ENCODE assay signal across 1 cellular context in genomic region chr16:58733671-58734458, GRCh38.
TF ChIP-seq lines count a peak whose summit lies in the region.

TSS of gene GOT2 (minus strand) at chr16:58734316. CDS start at chr16:58734228, 88 bp downstream.

TF ChIP-seq in HEK293, 187 proteins besides CTCF, POLR2A, EP300 and RAD21 (continued from another document and continues in another):
- no peak for TF ChIP-seq ZBTB49 (tag by site-specific recombination; IDR thresholded peaks at IDR 0.05; ENCODE audit: low read depth)
- TF ChIP-seq, protein P1, sequence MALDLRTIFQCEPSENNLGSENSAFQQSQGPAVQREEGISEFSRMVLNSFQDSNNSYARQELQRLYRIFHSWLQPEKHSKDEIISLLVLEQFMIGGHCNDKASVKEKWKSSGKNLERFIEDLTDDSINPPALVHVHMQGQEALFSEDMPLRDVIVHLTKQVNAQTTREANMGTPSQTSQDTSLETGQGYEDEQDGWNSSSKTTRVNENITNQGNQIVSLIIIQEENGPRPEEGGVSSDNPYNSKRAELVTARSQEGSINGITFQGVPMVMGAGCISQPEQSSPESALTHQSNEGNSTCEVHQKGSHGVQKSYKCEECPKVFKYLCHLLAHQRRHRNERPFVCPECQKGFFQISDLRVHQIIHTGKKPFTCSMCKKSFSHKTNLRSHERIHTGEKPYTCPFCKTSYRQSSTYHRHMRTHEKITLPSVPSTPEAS (tag by site-specific recombination; IDR thresholded peaks at IDR 0.05) = 0 out of 2 replicates have a peak, but pooled peaks have one; percentile 61
- TF ChIP-seq ZNF140 (tag by site-specific recombination; IDR thresholded peaks at IDR 0.05) = no peak
- no peak; the same call in 1 of the 2 replicates for TF ChIP-seq ZNF2 (tag by site-specific recombination; IDR thresholded peaks at IDR 0.05)
- TF ChIP-seq ZNF37A (tag by site-specific recombination; IDR thresholded peaks at IDR 0.05) = no peak
- peak; percentile 36; the same call in 1 of the 2 replicates for TF ChIP-seq PRDM1 (tag by site-specific recombination; IDR thresholded peaks at IDR 0.05)
- 0 out of 2 replicates have a peak, but pooled peaks have one; percentile 38 for TF ChIP-seq HOXA7 (CRISPR knock-in tag; IDR thresholded peaks at IDR 0.05; ENCODE audit: borderline replicate concordance)
- TF ChIP-seq ZNF837 (tag by site-specific recombination; IDR thresholded peaks at IDR 0.05) = no peak
- TF ChIP-seq ZNF660 (tag by site-specific recombination; IDR thresholded peaks at IDR 0.05) = peak; percentile 94
- peak; percentile 89 for TF ChIP-seq ZNF24 (tag by site-specific recombination; IDR thresholded peaks at IDR 0.05)
- TF ChIP-seq ZNF664 (tag by site-specific recombination; IDR thresholded peaks at IDR 0.05) = no peak
- peak; percentile 10; the same call in 1 of the 2 replicates for TF ChIP-seq OVOL3 (tag by site-specific recombination; IDR thresholded peaks at IDR 0.05)
- TF ChIP-seq ZNF624 (tag by site-specific recombination; IDR thresholded peaks at IDR 0.05) = no peak
- TF ChIP-seq ZNF677 (tag by site-specific recombination; IDR thresholded peaks at IDR 0.05) = no peak
- TF ChIP-seq, protein P2, sequence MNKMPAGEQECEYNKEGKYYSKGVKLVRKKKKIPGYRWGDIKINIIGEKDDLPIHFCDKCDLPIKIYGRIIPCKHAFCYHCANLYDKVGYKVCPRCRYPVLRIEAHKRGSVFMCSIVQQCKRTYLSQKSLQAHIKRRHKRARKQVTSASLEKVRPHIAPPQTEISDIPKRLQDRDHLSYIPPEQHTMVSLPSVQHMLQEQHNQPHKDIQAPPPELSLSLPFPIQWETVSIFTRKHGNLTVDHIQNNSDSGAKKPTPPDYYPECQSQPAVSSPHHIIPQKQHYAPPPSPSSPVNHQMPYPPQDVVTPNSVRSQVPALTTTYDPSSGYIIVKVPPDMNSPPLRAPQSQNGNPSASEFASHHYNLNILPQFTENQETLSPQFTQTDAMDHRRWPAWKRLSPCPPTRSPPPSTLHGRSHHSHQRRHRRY (tag by site-specific recombination; IDR thresholded peaks at IDR 0.05) = 0 out of 2 replicates have a peak, but pooled peaks have one; percentile 25
- TF ChIP-seq ZFP3 (tag by site-specific recombination; IDR thresholded peaks at IDR 0.05; ENCODE audit: low read depth) = no peak
- no peak for TF ChIP-seq ZNF621 (tag by site-specific recombination; IDR thresholded peaks at IDR 0.05)
- TF ChIP-seq, protein P3, sequence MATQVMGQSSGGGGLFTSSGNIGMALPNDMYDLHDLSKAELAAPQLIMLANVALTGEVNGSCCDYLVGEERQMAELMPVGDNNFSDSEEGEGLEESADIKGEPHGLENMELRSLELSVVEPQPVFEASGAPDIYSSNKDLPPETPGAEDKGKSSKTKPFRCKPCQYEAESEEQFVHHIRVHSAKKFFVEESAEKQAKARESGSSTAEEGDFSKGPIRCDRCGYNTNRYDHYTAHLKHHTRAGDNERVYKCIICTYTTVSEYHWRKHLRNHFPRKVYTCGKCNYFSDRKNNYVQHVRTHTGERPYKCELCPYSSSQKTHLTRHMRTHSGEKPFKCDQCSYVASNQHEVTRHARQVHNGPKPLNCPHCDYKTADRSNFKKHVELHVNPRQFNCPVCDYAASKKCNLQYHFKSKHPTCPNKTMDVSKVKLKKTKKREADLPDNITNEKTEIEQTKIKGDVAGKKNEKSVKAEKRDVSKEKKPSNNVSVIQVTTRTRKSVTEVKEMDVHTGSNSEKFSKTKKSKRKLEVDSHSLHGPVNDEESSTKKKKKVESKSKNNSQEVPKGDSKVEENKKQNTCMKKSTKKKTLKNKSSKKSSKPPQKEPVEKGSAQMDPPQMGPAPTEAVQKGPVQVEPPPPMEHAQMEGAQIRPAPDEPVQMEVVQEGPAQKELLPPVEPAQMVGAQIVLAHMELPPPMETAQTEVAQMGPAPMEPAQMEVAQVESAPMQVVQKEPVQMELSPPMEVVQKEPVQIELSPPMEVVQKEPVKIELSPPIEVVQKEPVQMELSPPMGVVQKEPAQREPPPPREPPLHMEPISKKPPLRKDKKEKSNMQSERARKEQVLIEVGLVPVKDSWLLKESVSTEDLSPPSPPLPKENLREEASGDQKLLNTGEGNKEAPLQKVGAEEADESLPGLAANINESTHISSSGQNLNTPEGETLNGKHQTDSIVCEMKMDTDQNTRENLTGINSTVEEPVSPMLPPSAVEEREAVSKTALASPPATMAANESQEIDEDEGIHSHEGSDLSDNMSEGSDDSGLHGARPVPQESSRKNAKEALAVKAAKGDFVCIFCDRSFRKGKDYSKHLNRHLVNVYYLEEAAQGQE (tag by site-specific recombination; IDR thresholded peaks at IDR 0.05) = no peak
- TF ChIP-seq MYNN (tag by site-specific recombination; IDR thresholded peaks at IDR 0.05; ENCODE audit: borderline replicate concordance) = no peak
- TF ChIP-seq ZBTB48 (tag by site-specific recombination; IDR thresholded peaks at IDR 0.05) = peak; percentile 94
- peak; percentile 90 for TF ChIP-seq ZXDB (tag by site-specific recombination; IDR thresholded peaks at IDR 0.05)
- no peak for TF ChIP-seq GFI1B (tag by site-specific recombination; IDR thresholded peaks at IDR 0.05)
- peak; percentile 59; the same call in 1 of the 2 replicates for TF ChIP-seq ZNF768 (tag by site-specific recombination; IDR thresholded peaks at IDR 0.05)
- TF ChIP-seq, protein P4, sequence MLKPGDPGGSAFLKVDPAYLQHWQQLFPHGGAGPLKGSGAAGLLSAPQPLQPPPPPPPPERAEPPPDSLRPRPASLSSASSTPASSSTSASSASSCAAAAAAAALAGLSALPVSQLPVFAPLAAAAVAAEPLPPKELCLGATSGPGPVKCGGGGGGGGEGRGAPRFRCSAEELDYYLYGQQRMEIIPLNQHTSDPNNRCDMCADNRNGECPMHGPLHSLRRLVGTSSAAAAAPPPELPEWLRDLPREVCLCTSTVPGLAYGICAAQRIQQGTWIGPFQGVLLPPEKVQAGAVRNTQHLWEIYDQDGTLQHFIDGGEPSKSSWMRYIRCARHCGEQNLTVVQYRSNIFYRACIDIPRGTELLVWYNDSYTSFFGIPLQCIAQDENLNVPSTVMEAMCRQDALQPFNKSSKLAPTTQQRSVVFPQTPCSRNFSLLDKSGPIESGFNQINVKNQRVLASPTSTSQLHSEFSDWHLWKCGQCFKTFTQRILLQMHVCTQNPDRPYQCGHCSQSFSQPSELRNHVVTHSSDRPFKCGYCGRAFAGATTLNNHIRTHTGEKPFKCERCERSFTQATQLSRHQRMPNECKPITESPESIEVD (tag by site-specific recombination; IDR thresholded peaks at IDR 0.05) = no peak
- no peak for TF ChIP-seq ZNF112 (tag by site-specific recombination; IDR thresholded peaks at IDR 0.05)
- TF ChIP-seq ZNF280C (tag by site-specific recombination; IDR thresholded peaks at IDR 0.05) = no peak
- peak; percentile 59 for TF ChIP-seq ZIC2 (tag by site-specific recombination; IDR thresholded peaks at IDR 0.05)
- TF ChIP-seq ZNF510 (tag by site-specific recombination; IDR thresholded peaks at IDR 0.05; ENCODE audit: insufficient replicate concordance) = no peak
- peak; percentile 20; the same call in 1 of the 2 replicates for TF ChIP-seq SP2 (tag by site-specific recombination; IDR thresholded peaks at IDR 0.05)
- TF ChIP-seq MEIS1 (CRISPR knock-in tag; IDR thresholded peaks at IDR 0.05; ENCODE audit: borderline replicate concordance) = no peak
- no peak for TF ChIP-seq ZNF433 (tag by site-specific recombination; IDR thresholded peaks at IDR 0.05; ENCODE audit: low read depth)
- TF ChIP-seq ZNF843 (tag by site-specific recombination; IDR thresholded peaks at IDR 0.05) = peak; percentile 75
- no peak for TF ChIP-seq SCRT2 (tag by site-specific recombination; IDR thresholded peaks at IDR 0.05)
- TF ChIP-seq ZNF292 (tag by site-specific recombination; IDR thresholded peaks at IDR 0.05; ENCODE audit: borderline replicate concordance, low read depth) = no peak
- TF ChIP-seq EGR2 (tag by site-specific recombination; IDR thresholded peaks at IDR 0.05; ENCODE audit: low read depth) = peak; percentile 83
- no peak for TF ChIP-seq ZNF175 (tag by site-specific recombination; IDR thresholded peaks at IDR 0.05)
- no peak for TF ChIP-seq ZNF18 (tag by site-specific recombination; IDR thresholded peaks at IDR 0.05)
- no peak; the same call in 1 of the 2 replicates for TF ChIP-seq PBX3 (CRISPR knock-in tag; IDR thresholded peaks at IDR 0.05)
- peak; percentile 65 for TF ChIP-seq ZFHX2 (tag by site-specific recombination; conservative IDR thresholded peaks at IDR 0.05)
- TF ChIP-seq ZNF174 (tag by site-specific recombination; IDR thresholded peaks at IDR 0.05) = no peak
- TF ChIP-seq, protein P5, sequence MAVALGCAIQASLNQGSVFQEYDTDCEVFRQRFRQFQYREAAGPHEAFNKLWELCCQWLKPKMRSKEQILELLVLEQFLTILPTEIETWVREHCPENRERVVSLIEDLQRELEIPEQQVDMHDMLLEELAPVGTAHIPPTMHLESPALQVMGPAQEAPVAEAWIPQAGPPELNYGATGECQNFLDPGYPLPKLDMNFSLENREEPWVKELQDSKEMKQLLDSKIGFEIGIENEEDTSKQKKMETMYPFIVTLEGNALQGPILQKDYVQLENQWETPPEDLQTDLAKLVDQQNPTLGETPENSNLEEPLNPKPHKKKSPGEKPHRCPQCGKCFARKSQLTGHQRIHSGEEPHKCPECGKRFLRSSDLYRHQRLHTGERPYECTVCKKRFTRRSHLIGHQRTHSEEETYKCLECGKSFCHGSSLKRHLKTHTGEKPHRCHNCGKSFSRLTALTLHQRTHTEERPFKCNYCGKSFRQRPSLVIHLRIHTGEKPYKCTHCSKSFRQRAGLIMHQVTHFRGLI (tag by site-specific recombination; IDR thresholded peaks at IDR 0.05) = peak; percentile 82
- peak; percentile 84; the same call in 1 of the 2 replicates for TF ChIP-seq ZBTB6 (tag by site-specific recombination; IDR thresholded peaks at IDR 0.05)
- no peak for TF ChIP-seq ZNF548 (tag by site-specific recombination; IDR thresholded peaks at IDR 0.05)
